ENCODE assay signal across 14 cellular contexts in the genomic region with DNA sequence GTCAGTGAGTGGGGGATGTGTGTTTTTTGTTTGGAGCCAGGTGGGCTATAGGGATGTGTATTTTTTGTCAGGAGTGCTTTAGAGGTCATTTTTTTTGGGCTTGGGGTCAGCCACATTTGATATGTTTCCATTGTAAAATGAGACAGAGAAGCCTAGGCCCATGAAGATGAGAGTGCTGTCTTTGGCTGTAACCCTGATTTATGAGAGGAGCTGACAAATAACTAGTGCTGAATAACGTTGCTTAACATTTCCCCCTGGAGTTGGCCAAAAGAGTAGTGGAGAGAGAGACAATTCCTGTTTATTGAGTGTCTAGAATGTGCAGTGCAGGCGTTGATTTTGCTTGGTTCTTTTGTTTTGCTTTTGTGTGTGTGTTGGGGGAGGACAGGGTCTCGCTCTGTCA.
DNase-seq lines count a peak whose midpoint lies in the region; FAIRE-seq and TF ChIP-seq lines count a peak whose summit lies in the region.
"Had no signal": no experiment of that assay in that cellular context is flagged by ENCODE, and none has a peak within 500 bp of the region (broad histone marks: within the 10 kb centered on the region; RNA-seq: fewer than 3 reads in every experiment).

No MANE protein-coding gene starts in this region.

- H3K27me3 ChIP-seq in H1 (replicated peaks in 1 of 4; ENCODE audit: control insufficient read depth in 3 of 4, extremely low read depth in 1 of 4, insufficient read depth in 3 of 4, low read length in 3 of 4), result no peaks in the 10 kb centered on the region
- H3K27me3 ChIP-seq in osteoblast (ENCODE audit: insufficient read depth, low read length), result peaks cover 4% of the 10 kb centered on the region
- H3K27me3 ChIP-seq: BLaER1 treated with 17β-estradiol and CSF1 and Interleukin-3, amounts not matched to agents 10 nM and 100 nM had no signal

- no peak overlapping the region for H2BK5ac ChIP-seq in H1 (ENCODE audit: low read depth, low read length)

- H4K91ac ChIP-seq in H1 (replicated peaks; ENCODE audit: insufficient read length, low read length), result no peak overlapping the region

- H3K9ac ChIP-seq in H1 (replicated peaks in 1 of 4; ENCODE audit: extremely low read depth in 1 of 4, low read depth in 3 of 4, low read length in 3 of 4), result no peak overlapping the region
- H3K9ac ChIP-seq: BLaER1 treated with 17β-estradiol and CSF1 and Interleukin-3, amounts not matched to agents 10 nM and 100 nM had no signal

- H3K79me1 ChIP-seq in H1 (ENCODE audit: low read depth, low read length), result no peaks in the 10 kb centered on the region

- H3K4me1 ChIP-seq in H1 (replicated peaks in 1 of 4; ENCODE audit: control insufficient read depth in 3 of 4, insufficient read depth in 4 of 4, low read length in 3 of 4), result no peaks in the 10 kb centered on the region
- H3K4me1 ChIP-seq in osteoblast (ENCODE audit: insufficient read depth, low read length), result peaks cover 11% of the 10 kb centered on the region

- CTCF ChIA-PET in H1 (lab: Charles Lee; ENCODE audit: partially characterized antibody), result interaction anchor here (0.6 to 4.0 kb wide), 8 partner anchors 8 to 205 kb away, joined by 3 to 19 read pairs (median 8); no protein-coding TSS in a partner anchor

- peak overlapping the region; percentile 6 for H3K27ac Mint-ChIP-seq in activated naive CD4-positive, alpha-beta T cell treated with anti-CD3 and anti-CD28 coated beads, Interleukin-2, amount 50 U/mL, for 24 hours

- H2BK12ac ChIP-seq in H1 (ENCODE audit: low read depth, low read length), result no peak overlapping the region

- H2AFZ ChIP-seq in H1 (ENCODE audit: low read length) (peak overlapping the region; percentile 76; the same call in 1 of the 2 replicates), osteoblast (ENCODE audit: low read length) (no peak overlapping the region)

- H4K20me1 ChIP-seq in H1 (replicated peaks in 1 of 2; ENCODE audit: control insufficient read depth in 1 of 2, insufficient read depth in 2 of 2, low read length in 2 of 2) (no peaks in the 10 kb centered on the region), osteoblast (ENCODE audit: insufficient read depth, low read length) (no peaks in the 10 kb centered on the region)
- H4K20me1 ChIP-seq: BLaER1 treated with 17β-estradiol and CSF1 and Interleukin-3, amounts not matched to agents 10 nM and 100 nM had no signal

- no peak overlapping the region for H2BK15ac ChIP-seq in H1 (ENCODE audit: low read length)

- no peak for TF ChIP-seq RAD21 in H1 (IDR thresholded peaks at IDR 0.05 in 1 of 2, conservative IDR thresholded peaks at IDR 0.05 in 1 of 2; ENCODE audit: low read depth in 2 of 2, low read length in 2 of 2)

- H3K27ac ChIP-seq in H1 (ENCODE audit: low read depth, low read length) (no peak overlapping the region), osteoblast (ENCODE audit: low read depth, low read length) (no peak overlapping the region)
- H3K27ac ChIP-seq: BLaER1 treated with 17β-estradiol and CSF1 and Interleukin-3, amounts not matched to agents 10 nM and 100 nM had no signal

- H3K4me2 ChIP-seq in H1 (ENCODE audit: insufficient read depth in 1 of 2, low read depth in 2 of 2, low read length in 2 of 2) (no peak overlapping the region), osteoblast (ENCODE audit: insufficient read depth, low read length) (no peak overlapping the region)
- H3K4me2 ChIP-seq: BLaER1 treated with 17β-estradiol and CSF1 and Interleukin-3, amounts not matched to agents 10 nM and 100 nM had no signal

- H4K5ac ChIP-seq in H1 (ENCODE audit: insufficient read length, low read depth, low read length), result no peak overlapping the region

- FAIRE-seq in H1 (lab: Jason Lieb, UNC), result no peak

- no peaks in the 10 kb centered on the region for H3K27me3 Mint-ChIP-seq in activated naive CD4-positive, alpha-beta T cell treated with anti-CD3 and anti-CD28 coated beads, Interleukin-2, amount 50 U/mL, for 24 hours

- H3K4me1 Mint-ChIP-seq in activated naive CD4-positive, alpha-beta T cell treated with anti-CD3 and anti-CD28 coated beads, Interleukin-2, amount 50 U/mL, for 24 hours, result peaks cover 11% of the 10 kb centered on the region

- no peak overlapping the region for H2BK20ac ChIP-seq in H1 (ENCODE audit: low read length)

- H3K56ac ChIP-seq in H1 (replicated peaks; ENCODE audit: insufficient read length, low read depth, low read length), result no peak overlapping the region

- no peak overlapping the region for H3K4ac ChIP-seq in H1 (replicated peaks; ENCODE audit: insufficient read length, low read depth, low read length)

- no peaks in the 10 kb centered on the region for H3K9me3 ChIP-seq in H1 (ENCODE audit: insufficient read depth in 2 of 2, low read depth in 1 of 2, low read length in 1 of 2)
- H3K9me3 ChIP-seq in osteoblast (ENCODE audit: low read depth, low read length), result no peaks in the 10 kb centered on the region

- H3K23ac ChIP-seq in H1 (ENCODE audit: insufficient read length), result no peak overlapping the region

- H3K23me2 ChIP-seq in H1 (ENCODE audit: low read depth, low read length), result no peaks in the 10 kb centered on the region

- H3K4me3 ChIP-seq in H1 (ENCODE audit: extremely low read depth in 1 of 4, insufficient read depth in 2 of 4, low read depth in 3 of 4, low read length in 4 of 4), result no peak overlapping the region
- H3K4me3 ChIP-seq in osteoblast (ENCODE audit: insufficient read depth, low read length), result no peak overlapping the region
- H3K4me3 ChIP-seq: BLaER1 treated with 17β-estradiol and CSF1 and Interleukin-3, amounts not matched to agents 10 nM and 100 nM had no signal

- TF ChIP-seq POLR2A in H1 (IDR thresholded peaks at IDR 0.05; ENCODE audit: control extremely low read depth in 1 of 2, low read depth in 2 of 2, low read length in 2 of 2), result no peak

- H3K18ac ChIP-seq in H1 (ENCODE audit: extremely low read depth, low read length), result no peak overlapping the region

- no peaks in the 10 kb centered on the region for H3K9me3 Mint-ChIP-seq in activated naive CD4-positive, alpha-beta T cell treated with anti-CD3 and anti-CD28 coated beads, Interleukin-2, amount 50 U/mL, for 24 hours
- H3K9me3 Mint-ChIP-seq: CD4-positive, CD25-positive, alpha-beta regulatory T cell; HFFc6 had no signal

- H3K4me3 Mint-ChIP-seq in activated naive CD4-positive, alpha-beta T cell treated with anti-CD3 and anti-CD28 coated beads, Interleukin-2, amount 50 U/mL, for 24 hours, result no peak overlapping the region
- H3K4me3 Mint-ChIP-seq: CD4-positive, CD25-positive, alpha-beta regulatory T cell; HFFc6 had no signal

- H3K36me3 ChIP-seq in H1 (ENCODE audit: control insufficient read depth in 2 of 4, insufficient read depth in 4 of 4, low read length in 3 of 4), result no peaks in the 10 kb centered on the region
- H3K36me3 ChIP-seq in osteoblast (ENCODE audit: insufficient read depth, low read length), result no peaks in the 10 kb centered on the region

- POLR2A ChIA-PET in H1 (lab: Charles Lee; ENCODE audit: partially characterized antibody), result no interaction called here

- TF ChIP-seq CTCF in H1 (IDR thresholded peaks at IDR 0.05; ENCODE audit: control extremely low read depth in 1 of 3, insufficient read depth in 1 of 3, low read depth in 1 of 3, low read length in 3 of 3) (no peak), osteoblast (IDR thresholded peaks at IDR 0.05; ENCODE audit: extremely low read depth, low read depth, low read length) (no peak)

- H3K79me2 ChIP-seq in H1 (ENCODE audit: control insufficient read depth in 1 of 2, insufficient read depth in 2 of 2, low read length in 2 of 2), result no peaks in the 10 kb centered on the region
- no peaks in the 10 kb centered on the region for H3K79me2 ChIP-seq in osteoblast (ENCODE audit: insufficient read depth, low read length)

- TF ChIP-seq EP300 in H1 (IDR thresholded peaks at IDR 0.05; ENCODE audit: borderline replicate concordance in 1 of 2, low read depth in 2 of 2, low read length in 2 of 2), result no peak

- 83% methylated on average over 3 of the region's 3 CpGs; no CpG with 5 or more reads in 1 of the 2 experiments for WGBS in H1 (ENCODE audit: extremely low coverage in 1 of 2, insufficient coverage in 1 of 2, insufficient read length in 1 of 2, insufficient replicate concordance in 2 of 2, low coverage in 1 of 2, low lambda C conversion rate in 2 of 2, missing lambda C conversion rate in 1 of 2), 2 experiments

- no peak overlapping the region for H2AK5ac ChIP-seq in H1 (ENCODE audit: low read depth, low read length)

- H3K36me3 Mint-ChIP-seq in activated naive CD4-positive, alpha-beta T cell treated with anti-CD3 and anti-CD28 coated beads, Interleukin-2, amount 50 U/mL, for 24 hours, result peaks cover 1% of the 10 kb centered on the region

- H2BK120ac ChIP-seq in H1 (replicated peaks; ENCODE audit: low read depth, low read length), result no peak overlapping the region

- H4K8ac ChIP-seq in H1 (ENCODE audit: extremely low read depth, insufficient read depth, low read length), result no peak overlapping the region

- no peak overlapping the region for H3K14ac ChIP-seq in H1 (ENCODE audit: insufficient read length)

- DNase-seq in activated naive CD4-positive, alpha-beta T cell treated with Interleukin-2 at 50 U/mL for 16 hours, result no peak
- DNase-seq in H1 (ENCODE audit: low read depth in 1 of 2, low spot score in 2 of 2) (no peak), lung microvascular endothelial cell (ENCODE audit: low read depth in 2 of 2) (peak; percentile 36 to 72), osteoblast (ENCODE audit: insufficient read length, low spot score, missing footprints) (no peak), NCI-H2081 treated with DMSO at 0.1 percent for 48 hours (lab: John Stamatoyannopoulos, UW) (no peak), H4 (ENCODE audit: low spot score) (no peak)
- DNase-seq: ACHN; CD4-positive, CD25-positive, alpha-beta regulatory T cell; DMS53; GOT3; HCEC 1CT; HFFc6 had no signal

TF ChIP-seq in H1, 55 proteins besides CTCF, POLR2A, EP300 and RAD21:
- TF ChIP-seq SP1 (IDR thresholded peaks at IDR 0.05; ENCODE audit: low read depth, low read length) (no peak), FOSL1 (IDR thresholded peaks at IDR 0.05; ENCODE audit: insufficient read depth, low read depth, low read length) (no peak), SUZ12 (IDR thresholded peaks at IDR 0.05; ENCODE audit: low read length) (no peak), KDM1A (IDR thresholded peaks at IDR 0.05; ENCODE audit: borderline replicate concordance, low read length) (no peak), JUND (IDR thresholded peaks at IDR 0.05; ENCODE audit: low read length) (no peak), RBBP5 (IDR thresholded peaks at IDR 0.05; ENCODE audit: borderline replicate concordance, low read depth, low read length) (no peak)

Comparison
In these comparisons a context has a peak if more than half of its experiments do, and no peak if none do; other contexts are left out.
1. DNase-seq: peak in lung microvascular endothelial cell (2 of 2); none in activated naive CD4-positive, alpha-beta T cell treated with Interleukin-2 at 50 U/mL for 16 hours (single experiment), H1 (0 of 2), osteoblast (single experiment), NCI-H2081 treated with DMSO at 0.1 percent for 48 hours (single experiment) and H4 (single experiment).